In the genomic region with DNA sequence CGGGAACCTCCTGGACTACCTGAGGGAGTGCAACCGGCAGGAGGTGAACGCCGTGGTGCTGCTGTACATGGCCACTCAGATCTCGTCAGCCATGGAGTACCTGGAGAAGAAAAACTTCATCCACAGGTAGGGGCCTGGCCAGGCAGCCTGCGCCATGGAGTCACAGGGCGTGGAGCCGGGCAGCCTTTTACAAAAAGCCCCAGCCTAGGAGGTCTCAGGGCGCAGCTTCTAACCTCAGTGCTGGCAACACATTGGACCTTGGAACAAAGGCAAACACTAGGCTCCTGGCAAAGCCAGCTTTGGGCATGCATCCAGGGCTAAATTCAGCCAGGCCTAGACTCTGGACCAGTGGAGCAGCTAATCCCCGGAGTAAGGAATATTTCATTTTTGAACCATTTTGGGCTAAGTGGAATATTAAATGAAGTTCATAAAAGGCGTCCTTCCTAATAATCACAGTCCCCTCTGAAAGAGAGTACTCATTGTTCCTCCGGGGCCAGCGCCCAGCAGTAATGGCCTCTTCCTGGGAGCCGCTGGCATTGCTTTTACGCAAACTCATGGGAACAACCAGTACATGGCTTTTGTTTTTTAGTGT, we compare ENCODE assay signal across 1 cellular context.
TF ChIP-seq lines count a peak whose summit lies in the region.

No MANE protein-coding gene starts in this region.

TF ChIP-seq in HepG2, 621 proteins besides CTCF, POLR2A, EP300 and RAD21 (continued from another document and continues in another):
- TF ChIP-seq DZIP1 (CRISPR knock-in tag; IDR thresholded peaks at IDR 0.05) (no peak), ZSCAN31 (CRISPR knock-in tag; IDR thresholded peaks at IDR 0.05; ENCODE audit: low read depth) (no peak), ELF1 (CRISPR knock-in tag; IDR thresholded peaks at IDR 0.05) (no peak), ZBTB7B (CRISPR knock-in tag; IDR thresholded peaks at IDR 0.05) (peak; percentile 52; the same call in 1 of the 2 replicates), HNRNPLL (IDR thresholded peaks at IDR 0.05; ENCODE audit: low read depth, low read length, poor library complexity, severe bottlenecking) (no peak), CBX1 (IDR thresholded peaks at IDR 0.05; ENCODE audit: low read depth) (no peak), CAMTA2 (CRISPR knock-in tag; IDR thresholded peaks at IDR 0.05; ENCODE audit: borderline replicate concordance) (no peak), ZSCAN22 (CRISPR knock-in tag; IDR thresholded peaks at IDR 0.05) (no peak), BRD4 (CRISPR knock-in tag; IDR thresholded peaks at IDR 0.05) (no peak), EED (CRISPR knock-in tag; IDR thresholded peaks at IDR 0.05) (no peak), ZNF503 (CRISPR knock-in tag; IDR thresholded peaks at IDR 0.05) (no peak), HNRNPK (IDR thresholded peaks at IDR 0.05; ENCODE audit: low read depth, low read length, poor library complexity, severe bottlenecking) (no peak), SMARCE1 (IDR thresholded peaks at IDR 0.05; ENCODE audit: borderline replicate concordance) (no peak), TCF12 (IDR thresholded peaks at IDR 0.05) (no peak), TCF12 (CRISPR knock-in tag; IDR thresholded peaks at IDR 0.05) (no peak), IRX3 (CRISPR knock-in tag; IDR thresholded peaks at IDR 0.05; ENCODE audit: borderline replicate concordance, low read depth) (no peak), THRA (CRISPR knock-in tag; IDR thresholded peaks at IDR 0.05; ENCODE audit: borderline replicate concordance) (no peak), ARID2 (CRISPR knock-in tag; IDR thresholded peaks at IDR 0.05; ENCODE audit: borderline replicate concordance) (no peak), CENPBD1 (CRISPR knock-in tag; IDR thresholded peaks at IDR 0.05; ENCODE audit: borderline replicate concordance, low read depth) (no peak), ZBTB49 (CRISPR knock-in tag; IDR thresholded peaks at IDR 0.05; ENCODE audit: borderline replicate concordance) (no peak), MAF1 (CRISPR knock-in tag; IDR thresholded peaks at IDR 0.05; ENCODE audit: borderline replicate concordance) (no peak), ARNT (IDR thresholded peaks at IDR 0.05) (no peak), FOXC1 (CRISPR knock-in tag; IDR thresholded peaks at IDR 0.05; ENCODE audit: borderline replicate concordance) (no peak), RFX5 (IDR thresholded peaks at IDR 0.05; ENCODE audit: low read depth, low read length) (no peak), KLF11 (CRISPR knock-in tag; IDR thresholded peaks at IDR 0.05) (no peak), KLF15 (CRISPR knock-in tag; IDR thresholded peaks at IDR 0.05; ENCODE audit: borderline replicate concordance) (no peak), ZNF143 (CRISPR knock-in tag; IDR thresholded peaks at IDR 0.05) (0 out of 2 replicates have a peak, but pooled peaks have one; percentile 14), KAT8 (CRISPR knock-in tag; IDR thresholded peaks at IDR 0.05) (no peak), FOXA3 (CRISPR knock-in tag; IDR thresholded peaks at IDR 0.05) (peak; percentile 37; the same call in 1 of the 2 replicates), TERF1 (CRISPR knock-in tag; IDR thresholded peaks at IDR 0.05) (no peak), ATF7 (IDR thresholded peaks at IDR 0.05) (no peak), ATF7 (CRISPR knock-in tag; IDR thresholded peaks at IDR 0.05) (no peak), ZSCAN9 (CRISPR knock-in tag; IDR thresholded peaks at IDR 0.05; ENCODE audit: borderline replicate concordance) (0 out of 2 replicates have a peak, but pooled peaks have one; percentile 42), YEATS4 (CRISPR knock-in tag; IDR thresholded peaks at IDR 0.05; ENCODE audit: borderline replicate concordance) (no peak), SP4 (CRISPR knock-in tag; IDR thresholded peaks at IDR 0.05) (no peak), ZNF674 (CRISPR knock-in tag; IDR thresholded peaks at IDR 0.05; ENCODE audit: low read depth) (no peak), ZFP1 (CRISPR knock-in tag; IDR thresholded peaks at IDR 0.05) (no peak), ZNF83 (CRISPR knock-in tag; IDR thresholded peaks at IDR 0.05; ENCODE audit: borderline replicate concordance) (no peak), ELF4 (CRISPR knock-in tag; IDR thresholded peaks at IDR 0.05; ENCODE audit: borderline replicate concordance) (no peak), ZBTB8A (CRISPR knock-in tag; IDR thresholded peaks at IDR 0.05; ENCODE audit: borderline replicate concordance, low read depth) (no peak), CREBL2 (CRISPR knock-in tag; IDR thresholded peaks at IDR 0.05; ENCODE audit: borderline replicate concordance) (no peak), MLLT10 (CRISPR knock-in tag; IDR thresholded peaks at IDR 0.05) (no peak), MIXL1 (CRISPR knock-in tag; IDR thresholded peaks at IDR 0.05) (no peak), MEF2D (CRISPR knock-in tag; IDR thresholded peaks at IDR 0.05) (no peak), NR2F1 (CRISPR knock-in tag; IDR thresholded peaks at IDR 0.05) (no peak), ZNF282 (IDR thresholded peaks at IDR 0.05; ENCODE audit: partially characterized antibody) (no peak), ZNF468 (CRISPR knock-in tag; IDR thresholded peaks at IDR 0.05) (no peak), ZNF432 (CRISPR knock-in tag; IDR thresholded peaks at IDR 0.05; ENCODE audit: borderline replicate concordance) (no peak), AGO1 (IDR thresholded peaks at IDR 0.05; ENCODE audit: low read depth, low read length, poor library complexity, severe bottlenecking) (no peak)
- TF ChIP-seq, protein P1, sequence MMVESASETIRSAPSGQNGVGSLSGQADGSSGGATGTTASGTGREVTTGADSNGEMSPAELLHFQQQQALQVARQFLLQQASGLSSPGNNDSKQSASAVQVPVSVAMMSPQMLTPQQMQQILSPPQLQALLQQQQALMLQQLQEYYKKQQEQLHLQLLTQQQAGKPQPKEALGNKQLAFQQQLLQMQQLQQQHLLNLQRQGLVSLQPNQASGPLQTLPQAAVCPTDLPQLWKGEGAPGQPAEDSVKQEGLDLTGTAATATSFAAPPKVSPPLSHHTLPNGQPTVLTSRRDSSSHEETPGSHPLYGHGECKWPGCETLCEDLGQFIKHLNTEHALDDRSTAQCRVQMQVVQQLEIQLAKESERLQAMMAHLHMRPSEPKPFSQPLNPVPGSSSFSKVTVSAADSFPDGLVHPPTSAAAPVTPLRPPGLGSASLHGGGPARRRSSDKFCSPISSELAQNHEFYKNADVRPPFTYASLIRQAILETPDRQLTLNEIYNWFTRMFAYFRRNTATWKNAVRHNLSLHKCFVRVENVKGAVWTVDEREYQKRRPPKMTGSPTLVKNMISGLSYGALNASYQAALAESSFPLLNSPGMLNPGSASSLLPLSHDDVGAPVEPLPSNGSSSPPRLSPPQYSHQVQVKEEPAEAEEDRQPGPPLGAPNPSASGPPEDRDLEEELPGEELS (CRISPR knock-in tag; IDR thresholded peaks at IDR 0.05): 0 out of 2 replicates have a peak, but pooled peaks have one; percentile 29
- TF ChIP-seq, protein P2, sequence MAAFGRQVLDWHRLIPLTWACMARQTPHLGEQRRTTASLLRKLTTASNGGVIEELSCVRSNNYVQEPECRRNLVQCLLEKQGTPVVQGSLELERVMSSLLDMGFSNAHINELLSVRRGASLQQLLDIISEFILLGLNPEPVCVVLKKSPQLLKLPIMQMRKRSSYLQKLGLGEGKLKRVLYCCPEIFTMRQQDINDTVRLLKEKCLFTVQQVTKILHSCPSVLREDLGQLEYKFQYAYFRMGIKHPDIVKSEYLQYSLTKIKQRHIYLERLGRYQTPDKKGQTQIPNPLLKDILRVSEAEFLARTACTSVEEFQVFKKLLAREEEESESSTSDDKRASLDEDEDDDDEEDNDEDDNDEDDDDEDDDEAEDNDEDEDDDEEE (CRISPR knock-in tag; IDR thresholded peaks at IDR 0.05): no peak
- TF ChIP-seq, protein P3, sequence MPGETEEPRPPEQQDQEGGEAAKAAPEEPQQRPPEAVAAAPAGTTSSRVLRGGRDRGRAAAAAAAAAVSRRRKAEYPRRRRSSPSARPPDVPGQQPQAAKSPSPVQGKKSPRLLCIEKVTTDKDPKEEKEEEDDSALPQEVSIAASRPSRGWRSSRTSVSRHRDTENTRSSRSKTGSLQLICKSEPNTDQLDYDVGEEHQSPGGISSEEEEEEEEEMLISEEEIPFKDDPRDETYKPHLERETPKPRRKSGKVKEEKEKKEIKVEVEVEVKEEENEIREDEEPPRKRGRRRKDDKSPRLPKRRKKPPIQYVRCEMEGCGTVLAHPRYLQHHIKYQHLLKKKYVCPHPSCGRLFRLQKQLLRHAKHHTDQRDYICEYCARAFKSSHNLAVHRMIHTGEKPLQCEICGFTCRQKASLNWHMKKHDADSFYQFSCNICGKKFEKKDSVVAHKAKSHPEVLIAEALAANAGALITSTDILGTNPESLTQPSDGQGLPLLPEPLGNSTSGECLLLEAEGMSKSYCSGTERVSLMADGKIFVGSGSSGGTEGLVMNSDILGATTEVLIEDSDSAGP (CRISPR knock-in tag; IDR thresholded peaks at IDR 0.05; ENCODE audit: borderline replicate concordance): peak; percentile 45; the same call in 1 of the 2 replicates
- TF ChIP-seq, protein P4, sequence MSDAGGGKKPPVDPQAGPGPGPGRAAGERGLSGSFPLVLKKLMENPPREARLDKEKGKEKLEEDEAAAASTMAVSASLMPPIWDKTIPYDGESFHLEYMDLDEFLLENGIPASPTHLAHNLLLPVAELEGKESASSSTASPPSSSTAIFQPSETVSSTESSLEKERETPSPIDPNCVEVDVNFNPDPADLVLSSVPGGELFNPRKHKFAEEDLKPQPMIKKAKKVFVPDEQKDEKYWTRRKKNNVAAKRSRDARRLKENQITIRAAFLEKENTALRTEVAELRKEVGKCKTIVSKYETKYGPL (CRISPR knock-in tag; IDR thresholded peaks at IDR 0.05): no peak
